14 cellular contexts compared by ENCODE assay signal in genomic region chr11:16397355-16397754, GRCh38. TPM values are rescaled to one million over a fixed set of nuclear protein-coding genes. Genes with fewer than 3 reads are reported as not detected.
A peak's percentile ranks its signal among the peaks of the same experiment; 100 is the strongest.
DNase-seq lines count a peak whose midpoint lies in the region; ATAC-seq and TF ChIP-seq lines count a peak whose summit lies in the region.
"Had no signal": no experiment of that assay in that cellular context is flagged by ENCODE, and none has a peak within 500 bp of the region (broad histone marks: within the 10 kb centered on the region; RNA-seq: fewer than 3 reads in every experiment).

No MANE protein-coding gene starts in this region.

- no peaks in the 10 kb centered on the region for H3K36me3 Mint-ChIP-seq in HFFc6 (ENCODE audit: low read depth)
- H3K36me3 Mint-ChIP-seq in brain = no peaks in the 10 kb centered on the region

- H3K9me3 Mint-ChIP-seq in HFFc6 = peaks cover 8% of the 10 kb centered on the region; the same call in 1 of the 2 replicates
- no peaks in the 10 kb centered on the region for H3K9me3 Mint-ChIP-seq in brain
- H3K9me3 Mint-ChIP-seq: CD4-positive, alpha-beta T cell had no signal

- peak overlapping the region; percentile 62 for H3K4me3 Mint-ChIP-seq in HFFc6
- peak overlapping the region in 4 of 5 experiments; percentile 30 to 76 (median 36) for H3K4me3 Mint-ChIP-seq in brain
- H3K4me3 Mint-ChIP-seq: CD4-positive, alpha-beta T cell had no signal

- H3K27ac ChIP-seq in tibial nerve = peak overlapping the region in 3 of 4 donors; percentile 41 to 68 (median 66)

- peak overlapping the region in 2 of 4 donors; percentile 11 to 19 for H3K4me3 ChIP-seq in tibial nerve

- no peaks in the 10 kb centered on the region; the same call in 1 of the 2 replicates for H3K4me1 Mint-ChIP-seq in HFFc6 (ENCODE audit: low read depth)
- peaks cover 64% of the 10 kb centered on the region for H3K4me1 Mint-ChIP-seq in brain

- no peaks in the 10 kb centered on the region for H3K9me3 ChIP-seq in tibial nerve

- no peak for TF ChIP-seq POLR2A in tibial nerve (IDR thresholded peaks at IDR 0.05)

- WGBS in tibial nerve, 2 donors = 52 to 53% methylated on average over 2 of the region's 2 CpGs

- H3K27ac Mint-ChIP-seq in HFFc6 (peak overlapping the region; percentile 14; the same call in 1 of the 2 replicates), brain (peak overlapping the region in 4 of 5 experiments; percentile 13 to 76 (median 65))
- H3K27ac Mint-ChIP-seq: CD4-positive, alpha-beta T cell had no signal

- ATAC-seq in left lobe of liver = peak; percentile 84
- no peak for ATAC-seq in GM21381 (IDR thresholded peaks at IDR 0.05; ENCODE audit: unreplicated experiment)
- ATAC-seq in GM18858 (IDR thresholded peaks at IDR 0.05; ENCODE audit: unreplicated experiment) = no peak

- TF ChIP-seq CTCF in HFFc6 (IDR thresholded peaks at IDR 0.05) (no peak), brain (conservative IDR thresholded peaks at IDR 0.05) (no peak), tibial nerve (IDR thresholded peaks at IDR 0.05) (no peak)

- DNase-seq in HFFc6 (no peak), left lobe of liver (ENCODE audit: low spot score) (no peak), tibial nerve (ENCODE audit: low spot score in 2 of 2) (no peak), COR-L47 (lab: John Stamatoyannopoulos, UW) (no peak)
- DNase-seq: CD4-positive, alpha-beta T cell; Karpas-422; NCI-H1105 treated with DMSO at 0.1 percent for 48 hours; NCI-H187; NCI-H446 treated with DMSO at 0.1 percent for 48 hours; NCI-H774; SHP77 had no signal

- H3K27me3 Mint-ChIP-seq in HFFc6 (ENCODE audit: insufficient read depth) (no peaks in the 10 kb centered on the region), brain (no peaks in the 10 kb centered on the region)
- H3K27me3 Mint-ChIP-seq: CD4-positive, alpha-beta T cell had no signal

- no peaks in the 10 kb centered on the region for H3K36me3 ChIP-seq in tibial nerve

- TF ChIP-seq EP300 in tibial nerve (IDR thresholded peaks at IDR 0.05) = no peak

- H3K27me3 ChIP-seq in tibial nerve = no peaks in the 10 kb centered on the region

- H3K4me1 ChIP-seq in tibial nerve = peaks cover 0 to 18% (median 2%) of the 10 kb centered on the region in 4 donors

RNA-seq across cellular contexts. Expression of gene SOX6, which starts 41.0 kb away (rescaled TPM):
- total RNA-seq in HFFc6 (2021; fragmentation: NEBNext Ultra II Directional; extraction: Animal tissue kit (Norgen Biotek cat#: 25700)) = 1 to 10 TPM in 4 of 6 experiments, under 1 TPM in 2; 0.66 to 6.5 (median 1.4) TPM
- polyA plus RNA-seq in brain (ENCODE audit: insufficient read depth, low read depth, low replicate concordance) = 3.3 TPM
- total RNA-seq in left lobe of liver (14.1 TPM), tibial nerve (10 to 100 TPM in 3 of 4 donors, 1 to 10 TPM in 1; 5.7 to 23.8 (median 18.4) TPM)
